2 cellular contexts compared by ENCODE assay signal in genomic region chr4:163221467-163221866, GRCh38.
TF ChIP-seq lines count a peak whose summit lies in the region.

No MANE protein-coding gene starts in this region.

TF ChIP-seq in HCT116, 20 proteins besides CTCF, POLR2A, EP300 and RAD21:
- TF ChIP-seq EZH2 (IDR thresholded peaks at IDR 0.05) (no peak), MAX (IDR thresholded peaks at IDR 0.05) (no peak), POLR2AphosphoS5 (IDR thresholded peaks at IDR 0.05; ENCODE audit: low read depth, low read length) (no peak), REST (IDR thresholded peaks at IDR 0.05; ENCODE audit: low read depth) (no peak), JUND (IDR thresholded peaks at IDR 0.05) (no peak), FOSL1 (IDR thresholded peaks at IDR 0.05; ENCODE audit: low read depth) (no peak), ATF3 (IDR thresholded peaks at IDR 0.05) (no peak), ZBTB33 (IDR thresholded peaks at IDR 0.05; ENCODE audit: extremely low read depth, insufficient replicate concordance, low read length) (no peak), ZNF274 (IDR thresholded peaks at IDR 0.05; ENCODE audit: low read depth, low read length) (no peak), EGR1 (IDR thresholded peaks at IDR 0.05; ENCODE audit: low read depth) (no peak)

TF ChIP-seq in K562, 482 proteins besides CTCF, POLR2A, EP300 and RAD21:
- TF ChIP-seq SIX5 (IDR thresholded peaks at IDR 0.05; ENCODE audit: borderline replicate concordance in 1 of 2, insufficient read depth in 1 of 2, low read depth in 1 of 2, low read length in 2 of 2) (no peak), CEBPG (CRISPR knock-in tag; IDR thresholded peaks at IDR 0.05) (no peak), CEBPG (tag; conservative IDR thresholded peaks at IDR 0.05 in 1 of 2, IDR thresholded peaks at IDR 0.05 in 1 of 2) (peak in 1 of 2 experiments; percentile 55; a peak in 2 of 4 replicates), ZNF121 (CRISPR knock-in tag; conservative IDR thresholded peaks at IDR 0.05) (no peak), ATF3 (IDR thresholded peaks at IDR 0.05) (peak; percentile 67), ATF3 (CRISPR knock-in tag; conservative IDR thresholded peaks at IDR 0.05) (no peak)
